In genomic region chr17:74873036-74873873, GRCh38 we compare ENCODE assay signal across 1 cellular context.
A peak's percentile ranks its signal among the peaks of the same experiment; 100 is the strongest.
TF ChIP-seq lines count a peak whose summit lies in the region.

No MANE protein-coding gene starts in this region.

TF ChIP-seq in endothelial cell of umbilical vein, 7 proteins besides CTCF, POLR2A, EP300 and RAD21 (continued from another document):
- TF ChIP-seq MAX (IDR thresholded peaks at IDR 0.05; ENCODE audit: insufficient read depth, insufficient read length) (peak; percentile 99), EZH2 (IDR thresholded peaks at IDR 0.05; ENCODE audit: borderline replicate concordance, low read depth, low read length, severe bottlenecking) (no peak)
